ENCODE assay signal across 1 cellular context in the genomic region with DNA sequence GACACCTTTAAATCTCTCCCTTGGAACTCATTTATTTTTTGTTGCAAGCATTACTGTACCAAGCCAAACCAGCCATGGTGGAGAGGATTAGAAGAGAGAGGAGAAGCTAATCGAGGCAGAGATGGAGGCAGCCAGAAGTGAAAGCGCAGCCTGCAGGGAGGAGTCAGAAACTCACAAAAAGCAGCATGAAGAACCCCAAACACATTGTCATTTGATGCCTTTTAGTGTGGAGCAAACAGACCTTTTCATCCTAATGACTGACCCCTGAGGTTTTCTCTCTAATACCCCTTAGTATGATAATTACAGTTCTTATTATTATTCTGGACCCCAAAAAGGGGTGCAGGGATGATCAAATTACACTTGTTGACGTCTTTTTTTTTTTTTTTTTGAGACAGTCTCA.
TF ChIP-seq lines count a peak whose summit lies in the region.

No MANE protein-coding gene starts in this region.

TF ChIP-seq in HepG2, 621 proteins besides CTCF, POLR2A, EP300 and RAD21 (continued from another document):
- TF ChIP-seq, protein P1, sequence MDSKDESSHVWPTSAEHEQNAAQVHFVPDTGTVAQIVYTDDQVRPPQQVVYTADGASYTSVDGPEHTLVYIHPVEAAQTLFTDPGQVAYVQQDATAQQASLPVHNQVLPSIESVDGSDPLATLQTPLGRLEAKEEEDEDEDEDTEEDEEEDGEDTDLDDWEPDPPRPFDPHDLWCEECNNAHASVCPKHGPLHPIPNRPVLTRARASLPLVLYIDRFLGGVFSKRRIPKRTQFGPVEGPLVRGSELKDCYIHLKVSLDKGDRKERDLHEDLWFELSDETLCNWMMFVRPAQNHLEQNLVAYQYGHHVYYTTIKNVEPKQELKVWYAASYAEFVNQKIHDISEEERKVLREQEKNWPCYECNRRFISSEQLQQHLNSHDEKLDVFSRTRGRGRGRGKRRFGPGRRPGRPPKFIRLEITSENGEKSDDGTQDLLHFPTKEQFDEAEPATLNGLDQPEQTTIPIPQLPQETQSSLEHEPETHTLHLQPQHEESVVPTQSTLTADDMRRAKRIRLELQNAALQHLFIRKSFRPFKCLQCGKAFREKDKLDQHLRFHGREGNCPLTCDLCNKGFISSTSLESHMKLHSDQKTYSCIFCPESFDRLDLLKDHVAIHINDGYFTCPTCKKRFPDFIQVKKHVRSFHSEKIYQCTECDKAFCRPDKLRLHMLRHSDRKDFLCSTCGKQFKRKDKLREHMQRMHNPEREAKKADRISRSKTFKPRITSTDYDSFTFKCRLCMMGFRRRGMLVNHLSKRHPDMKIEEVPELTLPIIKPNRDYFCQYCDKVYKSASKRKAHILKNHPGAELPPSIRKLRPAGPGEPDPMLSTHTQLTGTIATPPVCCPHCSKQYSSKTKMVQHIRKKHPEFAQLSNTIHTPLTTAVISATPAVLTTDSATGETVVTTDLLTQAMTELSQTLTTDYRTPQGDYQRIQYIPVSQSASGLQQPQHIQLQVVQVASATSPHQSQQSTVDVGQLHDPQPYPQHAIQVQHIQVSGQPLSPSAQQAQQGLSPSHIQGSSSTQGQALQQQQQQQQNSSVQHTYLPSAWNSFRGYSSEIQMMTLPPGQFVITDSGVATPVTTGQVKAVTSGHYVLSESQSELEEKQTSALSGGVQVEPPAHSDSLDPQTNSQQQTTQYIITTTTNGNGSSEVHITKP (CRISPR knock-in tag; IDR thresholded peaks at IDR 0.05; ENCODE audit: low read depth): no peak
- TF ChIP-seq ATF5 (CRISPR knock-in tag; IDR thresholded peaks at IDR 0.05; ENCODE audit: low read depth) (no peak), ZNF12 (CRISPR knock-in tag; IDR thresholded peaks at IDR 0.05) (no peak), KDM5A (IDR thresholded peaks at IDR 0.05; ENCODE audit: borderline replicate concordance, low read length) (no peak), ZKSCAN1 (IDR thresholded peaks at IDR 0.05; ENCODE audit: low read length) (no peak), ATF1 (CRISPR knock-in tag; IDR thresholded peaks at IDR 0.05) (no peak), ZNF546 (CRISPR knock-in tag; conservative IDR thresholded peaks at IDR 0.05) (no peak), FOXO1 (CRISPR knock-in tag; IDR thresholded peaks at IDR 0.05) (no peak), ZFAT (CRISPR knock-in tag; conservative IDR thresholded peaks at IDR 0.05) (no peak)
- TF ChIP-seq, protein P2, sequence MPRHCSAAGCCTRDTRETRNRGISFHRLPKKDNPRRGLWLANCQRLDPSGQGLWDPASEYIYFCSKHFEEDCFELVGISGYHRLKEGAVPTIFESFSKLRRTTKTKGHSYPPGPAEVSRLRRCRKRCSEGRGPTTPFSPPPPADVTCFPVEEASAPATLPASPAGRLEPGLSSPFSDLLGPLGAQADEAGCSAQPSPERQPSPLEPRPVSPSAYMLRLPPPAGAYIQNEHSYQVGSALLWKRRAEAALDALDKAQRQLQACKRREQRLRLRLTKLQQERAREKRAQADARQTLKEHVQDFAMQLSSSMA (CRISPR knock-in tag; IDR thresholded peaks at IDR 0.05): no peak
- TF ChIP-seq, protein P3, sequence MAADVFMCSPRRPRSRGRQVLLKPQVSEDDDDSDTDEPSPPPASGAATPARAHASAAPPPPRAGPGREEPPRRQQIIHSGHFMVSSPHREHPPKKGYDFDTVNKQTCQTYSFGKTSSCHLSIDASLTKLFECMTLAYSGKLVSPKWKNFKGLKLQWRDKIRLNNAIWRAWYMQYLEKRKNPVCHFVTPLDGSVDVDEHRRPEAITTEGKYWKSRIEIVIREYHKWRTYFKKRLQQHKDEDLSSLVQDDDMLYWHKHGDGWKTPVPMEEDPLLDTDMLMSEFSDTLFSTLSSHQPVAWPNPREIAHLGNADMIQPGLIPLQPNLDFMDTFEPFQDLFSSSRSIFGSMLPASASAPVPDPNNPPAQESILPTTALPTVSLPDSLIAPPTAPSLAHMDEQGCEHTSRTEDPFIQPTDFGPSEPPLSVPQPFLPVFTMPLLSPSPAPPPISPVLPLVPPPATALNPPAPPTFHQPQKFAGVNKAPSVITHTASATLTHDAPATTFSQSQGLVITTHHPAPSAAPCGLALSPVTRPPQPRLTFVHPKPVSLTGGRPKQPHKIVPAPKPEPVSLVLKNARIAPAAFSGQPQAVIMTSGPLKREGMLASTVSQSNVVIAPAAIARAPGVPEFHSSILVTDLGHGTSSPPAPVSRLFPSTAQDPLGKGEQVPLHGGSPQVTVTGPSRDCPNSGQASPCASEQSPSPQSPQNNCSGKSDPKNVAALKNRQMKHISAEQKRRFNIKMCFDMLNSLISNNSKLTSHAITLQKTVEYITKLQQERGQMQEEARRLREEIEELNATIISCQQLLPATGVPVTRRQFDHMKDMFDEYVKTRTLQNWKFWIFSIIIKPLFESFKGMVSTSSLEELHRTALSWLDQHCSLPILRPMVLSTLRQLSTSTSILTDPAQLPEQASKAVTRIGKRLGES (CRISPR knock-in tag; IDR thresholded peaks at IDR 0.05; ENCODE audit: borderline replicate concordance): no peak
- TF ChIP-seq, protein P4, sequence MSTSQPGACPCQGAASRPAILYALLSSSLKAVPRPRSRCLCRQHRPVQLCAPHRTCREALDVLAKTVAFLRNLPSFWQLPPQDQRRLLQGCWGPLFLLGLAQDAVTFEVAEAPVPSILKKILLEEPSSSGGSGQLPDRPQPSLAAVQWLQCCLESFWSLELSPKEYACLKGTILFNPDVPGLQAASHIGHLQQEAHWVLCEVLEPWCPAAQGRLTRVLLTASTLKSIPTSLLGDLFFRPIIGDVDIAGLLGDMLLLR (CRISPR knock-in tag; IDR thresholded peaks at IDR 0.05): no peak
